Comparison of ENCODE assay signal across 18 cellular contexts in the genomic region with DNA sequence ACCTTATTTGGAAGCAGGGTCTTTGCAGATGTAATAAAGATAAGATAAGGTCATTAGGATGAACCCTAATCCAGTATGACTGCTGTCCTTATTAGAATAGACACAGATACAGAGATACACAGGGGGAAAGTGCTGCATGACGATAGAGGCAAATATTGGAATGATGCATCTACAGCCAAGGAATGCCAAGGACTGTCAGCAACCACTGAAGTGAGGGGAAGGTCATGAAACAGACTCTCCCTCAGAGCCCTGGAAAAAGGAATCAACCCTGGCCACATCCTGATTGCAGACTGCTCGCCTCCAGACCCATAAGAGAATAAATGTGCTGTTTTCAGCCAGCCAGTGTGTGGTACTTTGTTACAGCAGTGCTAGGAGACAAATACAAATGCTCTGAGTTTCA. TPM values are rescaled to one million over a fixed set of nuclear protein-coding genes. Genes with fewer than 3 reads are reported as not detected.
DNase-seq lines count a peak whose midpoint lies in the region; ATAC-seq and TF ChIP-seq lines count a peak whose summit lies in the region.
"Had no signal": no experiment of that assay in that cellular context is flagged by ENCODE, and none has a peak within 500 bp of the region (broad histone marks: within the 10 kb centered on the region; RNA-seq: fewer than 3 reads in every experiment).

No MANE protein-coding gene starts in this region.

- no peak for TF ChIP-seq EP300 in transverse colon (IDR thresholded peaks at IDR 0.05; ENCODE audit: low read depth)

- intact Hi-C loops in heart right ventricle (cut with DNase I) = loop anchor here in 4 of 10 donors (10.0 kb wide), 1 partner anchor 394 kb away; no protein-coding TSS in a partner anchor
- intact Hi-C loops in left ventricle myocardium inferior (cut with micrococcal nuclease) = no loop called here
- intact Hi-C loops in left cardiac atrium (cut with DNase I) = no loop called here
- intact Hi-C loops in transverse colon (cut with DNase I; ENCODE audit: low total_unique reads) = no loop called here
- intact Hi-C loops in mucosa of descending colon (cut with DNase I, micrococcal nuclease) = no loop called here

- DNase-seq in heart right ventricle (no peak), left ventricle myocardium inferior (no peak), left cardiac atrium (no peak), transverse colon (no peak), mucosa of descending colon (no peak), AG20443 (ENCODE audit: low spot score) (no peak)
- no peak for DNase-seq in activated CD8-positive, alpha-beta T cell treated with anti-CD3 and anti-CD28 coated beads, Interleukin-2, amount 10 ng/mL, durations not matched to agents 7 days and 5 days
- DNase-seq: Calu3; CD4-positive, alpha-beta T cell; NCI-H1417; NCI-H2029; NCI-H524; OCI-M1; RPMI8226 had no signal

- no peaks in the 10 kb centered on the region for H3K27me3 Mint-ChIP-seq in activated CD8-positive, alpha-beta T cell treated with anti-CD3 and anti-CD28 coated beads, Interleukin-2, amount 10 ng/mL, durations not matched to agents 7 days and 5 days (ENCODE audit: low read depth)
- H3K27me3 Mint-ChIP-seq: B cell; CD4-positive, alpha-beta T cell had no signal

- TF ChIP-seq CTCF in heart right ventricle (IDR thresholded peaks at IDR 0.05) = no peak
- no peak for TF ChIP-seq CTCF in left ventricle myocardium inferior (IDR thresholded peaks at IDR 0.05; ENCODE audit: borderline replicate concordance)
- TF ChIP-seq CTCF in transverse colon (IDR thresholded peaks at IDR 0.05) = no peak
- no peak for TF ChIP-seq CTCF in mucosa of descending colon (IDR thresholded peaks at IDR 0.05)

- CTCF ChIA-PET in activated CD8-positive, alpha-beta T cell treated with anti-CD3 and anti-CD28 coated beads, Interleukin-2, amount 10 ng/mL, durations not matched to agents 7 days and 5 days (lab: Charles Lee) = no interaction called here

- H3K27me3 ChIP-seq in heart right ventricle (no peaks in the 10 kb centered on the region), left ventricle myocardium inferior (ENCODE audit: low read depth) (no peaks in the 10 kb centered on the region), transverse colon (no peaks in the 10 kb centered on the region)
- H3K27me3 ChIP-seq: SJSA1 had no signal

- H3K4me1 ChIP-seq in heart right ventricle (peaks cover 0 to 7% (median 0%) of the 10 kb centered on the region in 9 donors), left ventricle myocardium inferior (peaks cover 6% of the 10 kb centered on the region), transverse colon (no peaks in the 10 kb centered on the region), mucosa of descending colon (ENCODE audit: low read depth) (no peaks in the 10 kb centered on the region)
- H3K4me1 ChIP-seq: SJSA1 had no signal

- 42 to 59% methylated on average over 2 of the region's 2 CpGs for WGBS in heart right ventricle, 2 donors
- 85% methylated on average over 2 of the region's 2 CpGs; no CpG with 5 or more reads in 1 of the 2 donors for WGBS in transverse colon (ENCODE audit: low coverage in 1 of 2), 2 donors

- TF ChIP-seq POLR2A in transverse colon (IDR thresholded peaks at IDR 0.05) = no peak

- peak overlapping the region in 4 of 10 donors; percentile 17 to 44 (median 28) for H3K27ac ChIP-seq in heart right ventricle
- no peak overlapping the region for H3K27ac ChIP-seq in left ventricle myocardium inferior (replicated peaks)
- no peak overlapping the region for H3K27ac ChIP-seq in transverse colon
- H3K27ac ChIP-seq: SJSA1 had no signal

- no peaks in the 10 kb centered on the region for H3K4me1 Mint-ChIP-seq in activated CD8-positive, alpha-beta T cell treated with anti-CD3 and anti-CD28 coated beads, Interleukin-2, amount 10 ng/mL, durations not matched to agents 7 days and 5 days (ENCODE audit: low read depth)
- H3K4me1 Mint-ChIP-seq: B cell had no signal

- POLR2A ChIA-PET in activated CD8-positive, alpha-beta T cell treated with anti-CD3 and anti-CD28 coated beads, Interleukin-2, amount 10 ng/mL, durations not matched to agents 7 days and 5 days (lab: Charles Lee) = interaction anchor here (1.4 kb wide), 1 partner anchor 14 kb away, joined by 3 read pairs; no protein-coding TSS in a partner anchor

- in situ Hi-C loops in transverse colon (cut with MboI; ENCODE audit: low pct_ligation_motif_present in 1 of 4, low pct_unique_long_range_greater_than_20kb in 1 of 4, low sequenced_read_pairs in 3 of 4) = no loop called here

- H3K9me3 Mint-ChIP-seq in activated CD8-positive, alpha-beta T cell treated with anti-CD3 and anti-CD28 coated beads, Interleukin-2, amount 10 ng/mL, durations not matched to agents 7 days and 5 days (ENCODE audit: insufficient read depth) = no peaks in the 10 kb centered on the region
- H3K9me3 Mint-ChIP-seq: CD4-positive, alpha-beta T cell had no signal

- H3K27ac Mint-ChIP-seq in activated CD8-positive, alpha-beta T cell treated with anti-CD3 and anti-CD28 coated beads, Interleukin-2, amount 10 ng/mL, durations not matched to agents 7 days and 5 days = no peak overlapping the region
- H3K27ac Mint-ChIP-seq: B cell; CD4-positive, alpha-beta T cell had no signal

- H3K9me3 ChIP-seq in heart right ventricle (no peaks in the 10 kb centered on the region), left ventricle myocardium inferior (replicated peaks) (no peaks in the 10 kb centered on the region), transverse colon (no peaks in the 10 kb centered on the region), mucosa of descending colon (no peaks in the 10 kb centered on the region)
- H3K9me3 ChIP-seq: SJSA1 had no signal

- ATAC-seq in heart right ventricle = peak in 7 of 8 donors; percentile 33 to 93 (median 51)
- ATAC-seq in SK-N-SH treated with all-trans-retinoic acid at 6 μM for 48 hours = peak; percentile 90
- peak; percentile 50 to 66 for ATAC-seq in left cardiac atrium
- ATAC-seq in mucosa of descending colon = no peak
- no peak for ATAC-seq in activated CD8-positive, alpha-beta T cell treated with anti-CD3 and anti-CD28 coated beads, Interleukin-2, amount 10 ng/mL, durations not matched to agents 7 days and 5 days
- ATAC-seq: HepG2 had no signal

- no peak overlapping the region for H3K4me3 ChIP-seq in heart right ventricle
- H3K4me3 ChIP-seq in left ventricle myocardium inferior = no peak overlapping the region
- H3K4me3 ChIP-seq in transverse colon = no peak overlapping the region
- no peak overlapping the region for H3K4me3 ChIP-seq in mucosa of descending colon
- H3K4me3 ChIP-seq: SJSA1 had no signal

- H3K4me3 Mint-ChIP-seq in activated CD8-positive, alpha-beta T cell treated with anti-CD3 and anti-CD28 coated beads, Interleukin-2, amount 10 ng/mL, durations not matched to agents 7 days and 5 days = no peak overlapping the region
- H3K4me3 Mint-ChIP-seq: B cell; CD4-positive, alpha-beta T cell had no signal

- H3K36me3 ChIP-seq in heart right ventricle (peaks cover 0 to 100% (median 14%) of the 10 kb centered on the region in 9 donors), left ventricle myocardium inferior (peaks cover 62% of the 10 kb centered on the region), transverse colon (peaks cover 0 to 6% (median 0%) of the 10 kb centered on the region in 4 donors), mucosa of descending colon (ENCODE audit: low read depth) (no peaks in the 10 kb centered on the region)

- H3K36me3 Mint-ChIP-seq in activated CD8-positive, alpha-beta T cell treated with anti-CD3 and anti-CD28 coated beads, Interleukin-2, amount 10 ng/mL, durations not matched to agents 7 days and 5 days (ENCODE audit: low read depth) = peaks cover 33% of the 10 kb centered on the region

TF ChIP-seq in SK-N-SH treated with all-trans-retinoic acid at 6 μM for 48 hours, 23 proteins besides CTCF, POLR2A, EP300 and RAD21:
- TF ChIP-seq ISL1 (CRISPR knock-in tag; IDR thresholded peaks at IDR 0.05) = peak; percentile 49; the same call in 1 of the 2 replicates
- TF ChIP-seq CSDC2 (CRISPR knock-in tag; IDR thresholded peaks at IDR 0.05) = no peak
- TF ChIP-seq BACH2 (CRISPR knock-in tag; IDR thresholded peaks at IDR 0.05; ENCODE audit: borderline replicate concordance) = no peak
- no peak for TF ChIP-seq GLIS3 (CRISPR knock-in tag; IDR thresholded peaks at IDR 0.05)
- TF ChIP-seq PPARA (CRISPR knock-in tag; IDR thresholded peaks at IDR 0.05; ENCODE audit: borderline replicate concordance) = no peak
- TF ChIP-seq ZNF565 (CRISPR knock-in tag; conservative IDR thresholded peaks at IDR 0.05; ENCODE audit: low read depth) = no peak
- no peak for TF ChIP-seq ZFP30 (CRISPR knock-in tag; IDR thresholded peaks at IDR 0.05)
- no peak for TF ChIP-seq SNAI2 (CRISPR knock-in tag; IDR thresholded peaks at IDR 0.05)
- 0 out of 2 replicates have a peak, but pooled peaks have one; percentile 10 for TF ChIP-seq ZFP3 (CRISPR knock-in tag; IDR thresholded peaks at IDR 0.05)
- TF ChIP-seq, protein P1, sequence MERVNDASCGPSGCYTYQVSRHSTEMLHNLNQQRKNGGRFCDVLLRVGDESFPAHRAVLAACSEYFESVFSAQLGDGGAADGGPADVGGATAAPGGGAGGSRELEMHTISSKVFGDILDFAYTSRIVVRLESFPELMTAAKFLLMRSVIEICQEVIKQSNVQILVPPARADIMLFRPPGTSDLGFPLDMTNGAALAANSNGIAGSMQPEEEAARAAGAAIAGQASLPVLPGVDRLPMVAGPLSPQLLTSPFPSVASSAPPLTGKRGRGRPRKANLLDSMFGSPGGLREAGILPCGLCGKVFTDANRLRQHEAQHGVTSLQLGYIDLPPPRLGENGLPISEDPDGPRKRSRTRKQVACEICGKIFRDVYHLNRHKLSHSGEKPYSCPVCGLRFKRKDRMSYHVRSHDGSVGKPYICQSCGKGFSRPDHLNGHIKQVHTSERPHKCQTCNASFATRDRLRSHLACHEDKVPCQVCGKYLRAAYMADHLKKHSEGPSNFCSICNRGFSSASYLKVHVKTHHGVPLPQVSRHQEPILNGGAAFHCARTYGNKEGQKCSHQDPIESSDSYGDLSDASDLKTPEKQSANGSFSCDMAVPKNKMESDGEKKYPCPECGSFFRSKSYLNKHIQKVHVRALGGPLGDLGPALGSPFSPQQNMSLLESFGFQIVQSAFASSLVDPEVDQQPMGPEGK (CRISPR knock-in tag; IDR thresholded peaks at IDR 0.05; ENCODE audit: borderline replicate concordance) = no peak
- no peak for TF ChIP-seq RARB (CRISPR knock-in tag; IDR thresholded peaks at IDR 0.05)

RNA-seq across cellular contexts. Expression of a gene that starts 14.8 kb away (rescaled TPM):
- total RNA-seq in heart right ventricle = 10 to 100 TPM; 11.4 to 25.0 (median 19.2) TPM
- 1 to 10 TPM; 8.7 to 9.0 TPM for polyA plus RNA-seq in heart right ventricle
- total RNA-seq in left ventricle myocardium inferior = 18.3 TPM
- 10 to 100 TPM; 14.3 to 14.8 TPM for total RNA-seq in left cardiac atrium
- total RNA-seq in transverse colon = 1 to 10 TPM; 2.0 to 7.6 (median 4.7) TPM
- total RNA-seq in mucosa of descending colon = 10 to 100 TPM in 2 of 3 donors, 1 to 10 TPM in 1; 3.0 to 11.6 (median 10.1) TPM
- total RNA-seq in activated CD8-positive, alpha-beta T cell treated with anti-CD3 and anti-CD28 coated beads, Interleukin-2, amount 10 ng/mL, durations not matched to agents 7 days and 5 days = 10 to 100 TPM; 24.0 TPM

Comparison
In these comparisons a context has a peak if more than half of its experiments do, and no peak if none do; other contexts are left out.
1. ATAC-seq: peak in heart right ventricle (7 of 8), SK-N-SH treated with all-trans-retinoic acid at 6 μM for 48 hours (single experiment) and left cardiac atrium (2 of 2); none in mucosa of descending colon (single experiment) and activated CD8-positive, alpha-beta T cell treated with anti-CD3 and anti-CD28 coated beads, Interleukin-2, amount 10 ng/mL, durations not matched to agents 7 days and 5 days (single experiment).